ENCODE assay signal across 17 cellular contexts in genomic region chr20:61055130-61055529, GRCh38.
A peak's percentile ranks its signal among the peaks of the same experiment; 100 is the strongest.
DNase-seq lines count a peak whose midpoint lies in the region; ATAC-seq and TF ChIP-seq lines count a peak whose summit lies in the region.
"Had no signal": no experiment of that assay in that cellular context is flagged by ENCODE, and none has a peak within 500 bp of the region (broad histone marks: within the 10 kb centered on the region; RNA-seq: fewer than 3 reads in every experiment).

No MANE protein-coding gene starts in this region.

- H3K27ac ChIP-seq in RWPE2 (ENCODE audit: poor library complexity, severe bottlenecking), result no peak overlapping the region
- H3K27ac ChIP-seq: BLaER1 treated with 17β-estradiol and CSF1 and Interleukin-3, amounts not matched to agents 10 nM and 100 nM; HL-60 had no signal

- no peak overlapping the region for H3K4me3 ChIP-seq in RWPE2 (ENCODE audit: severe bottlenecking)
- H3K4me3 ChIP-seq: BLaER1 treated with 17β-estradiol and CSF1 and Interleukin-3, amounts not matched to agents 10 nM and 100 nM had no signal

- no peaks in the 10 kb centered on the region for H3K4me1 ChIP-seq in RWPE2 (ENCODE audit: insufficient read depth, poor library complexity, severe bottlenecking)
- H3K4me1 ChIP-seq: Caco-2 had no signal

- H3K36me3 ChIP-seq in RWPE2 (ENCODE audit: low read depth), result no peaks in the 10 kb centered on the region
- H3K36me3 ChIP-seq: BLaER1 treated with 17β-estradiol and CSF1 and Interleukin-3, amounts not matched to agents 10 nM and 100 nM had no signal

- intact Hi-C loops in sciatic nerve (cut with DNase I), result no loop called here

- H3K9me3 ChIP-seq in RWPE2 (ENCODE audit: severe bottlenecking), result no peaks in the 10 kb centered on the region
- H3K9me3 ChIP-seq: BLaER1 treated with 17β-estradiol and CSF1 and Interleukin-3, amounts not matched to agents 10 nM and 100 nM had no signal

- TF ChIP-seq CTCF in RWPE2 (IDR thresholded peaks at IDR 0.05; ENCODE audit: poor library complexity, severe bottlenecking), result no peak

- DNase-seq in NCI-H748 (lab: John Stamatoyannopoulos, UW; ENCODE audit: unreplicated experiment), result peak; percentile 72
- DNase-seq in NCI-H748 treated with DMSO at 0.1 percent for 48 hours (lab: John Stamatoyannopoulos, UW), result no peak
- DNase-seq in NCI-H2029 (lab: John Stamatoyannopoulos, UW), result peak; percentile 18
- DNase-seq in RWPE2 (ENCODE audit: low spot score), result peak; percentile 78
- DNase-seq in sciatic nerve (ENCODE audit: low spot score), result no peak
- DNase-seq in C1 segment of cervical spinal cord (lab: John Stamatoyannopoulos, UW), result no peak
- DNase-seq: CD4-positive, CD25-positive, alpha-beta regulatory T cell; CD8-positive, alpha-beta memory T cell; GF-D8; GOT3; H7; HFFc6 had no signal

- peaks cover 95% of the 10 kb centered on the region for H3K27me3 ChIP-seq in RWPE2 (ENCODE audit: insufficient read depth, poor library complexity, severe bottlenecking)
- H3K27me3 ChIP-seq: BLaER1 treated with 17β-estradiol and CSF1 and Interleukin-3, amounts not matched to agents 10 nM and 100 nM had no signal

- ATAC-seq in RWPE2 (ENCODE audit: low read depth), result no peak
- ATAC-seq in sciatic nerve, result peak; percentile 33
- no peak for ATAC-seq in GM18907 (IDR thresholded peaks at IDR 0.05; ENCODE audit: unreplicated experiment)
- ATAC-seq: HCT116 had no signal

Comparison
In these comparisons a context has a peak if more than half of its experiments do, and no peak if none do; other contexts are left out.
1. DNase-seq: peak in NCI-H748 (single experiment), NCI-H2029 (single experiment) and RWPE2 (single experiment); none in NCI-H748 treated with DMSO at 0.1 percent for 48 hours (single experiment), sciatic nerve (single experiment) and C1 segment of cervical spinal cord (0 of 14).